In genomic region chr3:27040674-27041073, GRCh38 we compare ENCODE assay signal across 18 cellular contexts.
DNase-seq lines count a peak whose midpoint lies in the region; ATAC-seq and TF ChIP-seq lines count a peak whose summit lies in the region.
"Had no signal": no experiment of that assay in that cellular context is flagged by ENCODE, and none has a peak within 500 bp of the region (broad histone marks: within the 10 kb centered on the region; RNA-seq: fewer than 3 reads in every experiment).

No MANE protein-coding gene starts in this region.

- no peaks in the 10 kb centered on the region for H4K20me1 ChIP-seq in mammary epithelial cell (ENCODE audit: insufficient read depth, low read length)
- H4K20me1 ChIP-seq: BLaER1 treated with 17β-estradiol and CSF1 and Interleukin-3, amounts not matched to agents 10 nM and 100 nM had no signal

- no peaks in the 10 kb centered on the region for H3K79me2 ChIP-seq in mammary epithelial cell (ENCODE audit: insufficient read depth, low read length)

- H3K4me3 ChIP-seq in mammary epithelial cell (replicated peaks in 1 of 3; ENCODE audit: insufficient read depth in 1 of 3, low read depth in 2 of 3, low read length in 3 of 3) (no peak overlapping the region), epithelial cell of esophagus (ENCODE audit: low read length) (no peak overlapping the region), ascending aorta (no peak overlapping the region)
- H3K4me3 ChIP-seq: A549; BLaER1 treated with 17β-estradiol and CSF1 and Interleukin-3, amounts not matched to agents 10 nM and 100 nM had no signal

- in situ Hi-C loops in mammary epithelial cell (cut with MboI; ENCODE audit: low sequenced_read_pairs in 2 of 2) = no loop called here

- dilution Hi-C loops in mammary epithelial cell (cut with HindIII; ENCODE audit: low sequenced_read_pairs) = no loop called here

- H3K9me3 ChIP-seq in mammary epithelial cell (replicated peaks; ENCODE audit: insufficient read depth, low read length) (no peaks in the 10 kb centered on the region), ascending aorta (no peaks in the 10 kb centered on the region)
- H3K9me3 ChIP-seq: A549, Caco-2 had no signal

- peak; percentile 51 for ATAC-seq in left colon
- ATAC-seq: A549; CD8-positive, alpha-beta T cell had no signal

- H3K27ac Mint-ChIP-seq in MCF 10A (ENCODE audit: low read depth, unreplicated experiment) = no peak overlapping the region
- H3K27ac Mint-ChIP-seq: B cell; CD4-positive, alpha-beta T cell; CD8-positive, alpha-beta T cell had no signal

- H3K36me3 Mint-ChIP-seq in MCF 10A (ENCODE audit: insufficient read depth, unreplicated experiment) = no peaks in the 10 kb centered on the region
- H3K36me3 Mint-ChIP-seq: CD8-positive, alpha-beta T cell had no signal

- H3K9ac ChIP-seq in mammary epithelial cell (ENCODE audit: insufficient read depth, low read length) = no peak overlapping the region
- H3K9ac ChIP-seq: BLaER1 treated with 17β-estradiol and CSF1 and Interleukin-3, amounts not matched to agents 10 nM and 100 nM had no signal

- intact Hi-C loops in MCF 10A (cut with micrococcal nuclease) (no loop called here), mammary epithelial cell (cut with micrococcal nuclease) (no loop called here), left colon (cut with DNase I, micrococcal nuclease) (no loop called here), ascending aorta (cut with DNase I) (no loop called here)

- no peaks in the 10 kb centered on the region for H3K36me3 ChIP-seq in mammary epithelial cell (ENCODE audit: insufficient read depth, low read length)
- no peaks in the 10 kb centered on the region for H3K36me3 ChIP-seq in ascending aorta
- H3K36me3 ChIP-seq: BLaER1 treated with 17β-estradiol and CSF1 and Interleukin-3, amounts not matched to agents 10 nM and 100 nM had no signal

- H3K4me3 Mint-ChIP-seq in MCF 10A (ENCODE audit: unreplicated experiment) = no peak overlapping the region
- H3K4me3 Mint-ChIP-seq: B cell; CD4-positive, alpha-beta T cell; CD8-positive, alpha-beta T cell had no signal

- peak; percentile 3 for DNase-seq in MCF 10A (ENCODE audit: unreplicated experiment)
- no peak for DNase-seq in mammary epithelial cell
- DNase-seq in epithelial cell of esophagus (ENCODE audit: low read depth) = peak; percentile 43
- no peak for DNase-seq in left colon
- DNase-seq in ascending aorta (ENCODE audit: low spot score in 2 of 2) = no peak
- DNase-seq in iPS-NIHi11 (ENCODE audit: low spot score) = no peak
- DNase-seq: AML-193; Caco-2; Calu3; CD4-positive, alpha-beta T cell; CD8-positive, alpha-beta T cell; DMS79 treated with DMSO at 0.1 percent for 48 hours; GF-D8 had no signal

- H3K27me3 Mint-ChIP-seq in MCF 10A (ENCODE audit: insufficient read depth, unreplicated experiment) = no peaks in the 10 kb centered on the region
- H3K27me3 Mint-ChIP-seq: B cell; CD4-positive, alpha-beta T cell had no signal

- H3K27me3 ChIP-seq in mammary epithelial cell (ENCODE audit: insufficient read depth, low read length) (no peaks in the 10 kb centered on the region), ascending aorta (no peaks in the 10 kb centered on the region)
- H3K27me3 ChIP-seq: BLaER1 treated with 17β-estradiol and CSF1 and Interleukin-3, amounts not matched to agents 10 nM and 100 nM had no signal

- no peak overlapping the region for H3K4me2 ChIP-seq in mammary epithelial cell (ENCODE audit: insufficient read depth, low read depth, low read length)
- H3K4me2 ChIP-seq: A549; BLaER1 treated with 17β-estradiol and CSF1 and Interleukin-3, amounts not matched to agents 10 nM and 100 nM had no signal

- POLR2A ChIA-PET in MCF 10A (lab: Yijun Ruan, JAX) = interaction anchor here (0.7 kb wide), 1 partner anchor 219 kb away, joined by 3 read pairs; no protein-coding TSS in a partner anchor

- TF ChIP-seq CTCF in MCF 10A (IDR thresholded peaks at IDR 0.05; ENCODE audit: unreplicated experiment) = no peak
- TF ChIP-seq CTCF in mammary epithelial cell (conservative IDR thresholded peaks at IDR 0.05 in 1 of 2, IDR thresholded peaks at IDR 0.05 in 1 of 2; ENCODE audit: extremely low read depth in 1 of 2, insufficient read depth in 1 of 2, low read depth in 1 of 2, low read length in 2 of 2) = no peak
- no peak for TF ChIP-seq CTCF in epithelial cell of esophagus (IDR thresholded peaks at IDR 0.05; ENCODE audit: insufficient read depth, low read depth, low read length, missing control alignments)
- no peak for TF ChIP-seq CTCF in ascending aorta (IDR thresholded peaks at IDR 0.05)

- no peaks in the 10 kb centered on the region for H3K4me1 ChIP-seq in mammary epithelial cell (ENCODE audit: insufficient read depth, low read length)
- H3K4me1 ChIP-seq in ascending aorta = no peaks in the 10 kb centered on the region
- H3K4me1 ChIP-seq: A549, Caco-2 had no signal

- peaks cover 5% of the 10 kb centered on the region for H3K4me1 Mint-ChIP-seq in MCF 10A (ENCODE audit: insufficient read depth, unreplicated experiment)
- H3K4me1 Mint-ChIP-seq: B cell had no signal

- no peaks in the 10 kb centered on the region for H3K9me3 Mint-ChIP-seq in MCF 10A (ENCODE audit: unreplicated experiment)
- H3K9me3 Mint-ChIP-seq: CD4-positive, alpha-beta T cell; CD8-positive, alpha-beta T cell had no signal

- H2AFZ ChIP-seq in mammary epithelial cell (ENCODE audit: low read depth, low read length) = no peak overlapping the region

- H3K27ac ChIP-seq in mammary epithelial cell (ENCODE audit: insufficient read depth, low read depth, low read length) (no peak overlapping the region), ascending aorta (no peak overlapping the region)
- H3K27ac ChIP-seq: 22Rv1; A549; BLaER1 treated with 17β-estradiol and CSF1 and Interleukin-3, amounts not matched to agents 10 nM and 100 nM; C4-2B had no signal

- CTCF ChIA-PET in MCF 10A (lab: Yijun Ruan, JAX) (no interaction called here), mammary epithelial cell (lab: Charles Lee; ENCODE audit: low non-redundant PET) (no interaction called here)

- BruUV-seq in MCF 10A (replicated peaks; lab: Mats Ljungman, UMichigan) = no TSS peak
- no TSS peak for BruUV-seq in mammary epithelial cell (replicated peaks; lab: Mats Ljungman, UMichigan)

Comparison
In these comparisons a context has a peak if more than half of its experiments do, and no peak if none do; other contexts are left out.
1. DNase-seq: peak in MCF 10A (single experiment) and epithelial cell of esophagus (single experiment); none in mammary epithelial cell (single experiment), left colon (0 of 2), ascending aorta (0 of 2) and iPS-NIHi11 (single experiment).